Comparison of ENCODE assay signal across 12 cellular contexts in the genomic region with DNA sequence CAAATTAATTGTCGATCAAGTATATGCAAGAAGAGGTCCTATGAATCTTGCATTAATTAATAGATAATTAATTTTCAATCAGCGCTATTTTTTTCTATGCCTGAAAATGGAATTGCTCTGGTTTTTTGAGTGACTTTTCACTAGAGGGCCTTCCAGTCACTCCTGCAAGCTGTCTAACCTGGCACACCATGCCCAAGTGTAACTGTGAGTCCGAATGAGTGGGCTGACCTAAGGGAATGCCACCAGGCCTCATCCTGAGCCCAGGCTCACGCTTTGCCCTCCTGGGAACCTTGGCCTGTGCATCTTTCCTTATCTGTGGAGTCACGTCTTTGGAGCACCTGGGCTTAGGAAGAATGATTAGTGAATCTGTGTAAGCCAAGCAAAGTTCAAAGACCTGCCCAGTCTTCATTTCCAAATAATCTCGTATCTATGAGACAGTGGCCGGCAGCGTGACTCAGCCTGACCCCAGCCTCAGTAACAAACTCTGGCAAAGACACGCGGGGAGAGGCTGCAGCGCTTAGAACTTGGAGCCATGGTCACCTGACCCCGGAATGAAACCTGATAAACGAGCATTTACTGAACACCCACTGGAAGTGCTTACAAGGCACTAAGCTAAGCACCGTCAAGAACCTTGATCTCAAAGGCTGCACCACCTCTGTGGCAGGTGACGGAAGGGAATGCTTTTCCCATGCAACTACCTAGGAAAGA. TPM values are rescaled to one million over a fixed set of nuclear protein-coding genes. Genes with fewer than 3 reads are reported as not detected.
"Had no signal": no experiment of that assay in that cellular context is flagged by ENCODE, and none has a peak within 500 bp of the region (broad histone marks: within the 10 kb centered on the region; RNA-seq: fewer than 3 reads in every experiment).

No MANE protein-coding gene starts in this region.

RNA-seq across cellular contexts. Expression of gene SLC2A7, which starts 4.0 kb away (rescaled TPM):
- total RNA-seq: esophagus mucosa, fibroblast of lung, frontal cortex, left ventricle myocardium inferior, lung, omental fat pad, pulmonary artery endothelial cell, sigmoid colon, stomach, thoracic aorta, transverse colon, urinary bladder had no signal

RNA-seq across cellular contexts. Expression of gene SLC2A5, which starts 47.2 kb away (rescaled TPM):
- total RNA-seq: pulmonary artery endothelial cell had no signal
